Comparison of ENCODE assay signal across 9 cellular contexts in genomic region chr22:49855491-49855911, GRCh38. TPM values are rescaled to one million over a fixed set of nuclear protein-coding genes. Genes with fewer than 3 reads are reported as not detected.
DNase-seq lines count a peak whose midpoint lies in the region; ATAC-seq, FAIRE-seq and TF ChIP-seq lines count a peak whose summit lies in the region.
"Had no signal": no experiment of that assay in that cellular context is flagged by ENCODE, and none has a peak within 500 bp of the region (broad histone marks: within the 10 kb centered on the region; RNA-seq: fewer than 3 reads in every experiment).

No MANE protein-coding gene starts in this region.

- peak overlapping the region; percentile 94 for H3K4me3 Mint-ChIP-seq in CD8-positive, alpha-beta T cell
- H3K4me3 Mint-ChIP-seq in natural killer cell, result peak overlapping the region; percentile 97

- H3K36me3 Mint-ChIP-seq in CD8-positive, alpha-beta T cell, result peaks cover 3% of the 10 kb centered on the region
- no peaks in the 10 kb centered on the region for H3K36me3 Mint-ChIP-seq in natural killer cell

- no peaks in the 10 kb centered on the region for H3K9me3 Mint-ChIP-seq in CD8-positive, alpha-beta T cell
- no peaks in the 10 kb centered on the region for H3K9me3 Mint-ChIP-seq in natural killer cell

- no peak for ATAC-seq in CD8-positive, alpha-beta T cell
- no peak for ATAC-seq in natural killer cell
- no peak for ATAC-seq in GM18907 (IDR thresholded peaks at IDR 0.05; ENCODE audit: unreplicated experiment)
- no peak for ATAC-seq in GM21825 (IDR thresholded peaks at IDR 0.05; ENCODE audit: unreplicated experiment)
- ATAC-seq: activated CD4-positive, CD25-positive, alpha-beta regulatory T cell treated with anti-CD3 and anti-CD28 coated beads, Interleukin-2, amount 50 U/mL, for 24 hours had no signal

- POLR2A ChIA-PET in CD8-positive, alpha-beta T cell (lab: Charles Lee), result interaction anchor here (1.0 to 3.1 kb wide), 5 partner anchors 13 to 105 kb away, joined by 3 to 13 read pairs (median 4); partner anchors contain the start of gene PIM3

- H4K20me1 ChIP-seq in Loucy (ENCODE audit: insufficient read depth, low read length, poor library complexity, severe bottlenecking), result peaks cover 61% of the 10 kb centered on the region

- H3K27ac ChIP-seq in CD8-positive, alpha-beta T cell (ENCODE audit: low read depth, low read length), result peak overlapping the region; percentile 40

- H2AFZ ChIP-seq in Loucy (ENCODE audit: low read length), result no peak overlapping the region

- DNase-seq in CD8-positive, alpha-beta T cell, result no peak
- peak; percentile 13 for DNase-seq in bronchial epithelial cell (ENCODE audit: low read depth)
- DNase-seq in natural killer cell, result no peak
- no peak for DNase-seq in frontal cortex (ENCODE audit: low spot score in 2 of 2)
- no peak for DNase-seq in NK-92 (lab: John Stamatoyannopoulos, UW; ENCODE audit: unreplicated experiment)

- H3K27me3 Mint-ChIP-seq in CD8-positive, alpha-beta T cell (ENCODE audit: low read depth), result no peaks in the 10 kb centered on the region
- peaks cover 10 to 14% of the 10 kb centered on the region in 2 donors for H3K27me3 Mint-ChIP-seq in natural killer cell (ENCODE audit: low read depth in 2 of 2)

- CTCF ChIA-PET in CD8-positive, alpha-beta T cell (lab: Charles Lee), result interaction anchor here (0.7 to 1.2 kb wide), 3 partner anchors 13 to 137 kb away, joined by 3 read pairs; no protein-coding TSS in a partner anchor

- H3K9me2 ChIP-seq in Loucy (replicated peaks; ENCODE audit: low read depth, low read length), result no peaks in the 10 kb centered on the region

- H3K4me1 Mint-ChIP-seq in CD8-positive, alpha-beta T cell (ENCODE audit: low read depth), result peaks cover 56% of the 10 kb centered on the region
- peaks cover 31 to 47% of the 10 kb centered on the region in 2 donors for H3K4me1 Mint-ChIP-seq in natural killer cell

- intact Hi-C loops in CD8-positive, alpha-beta T cell (cut with DNase I, micrococcal nuclease), result loop anchor here in 1 of 2 experiments (2.0 kb wide), 1 partner anchor 15 kb away; no protein-coding TSS in a partner anchor
- intact Hi-C loops in natural killer cell (cut with micrococcal nuclease), result loop anchor here (2.0 to 10.0 kb wide), 2 partner anchors 13 to 59 kb away; partner anchors contain the start of genes ALG12 and CRELD2

- H3K4me1 ChIP-seq in CD8-positive, alpha-beta T cell (ENCODE audit: insufficient read depth, low read length), result peaks cover 37% of the 10 kb centered on the region
- H3K4me1 ChIP-seq in Loucy (ENCODE audit: insufficient read depth, low read length, poor library complexity, severe bottlenecking), result peaks cover 67% of the 10 kb centered on the region

- peak; percentile 72 for FAIRE-seq in bronchial epithelial cell (lab: Jason Lieb, UNC)
- no peak for FAIRE-seq in frontal cortex (lab: Jason Lieb, UNC)

- H3F3A ChIP-seq in Loucy (ENCODE audit: low read depth), result peaks cover 9% of the 10 kb centered on the region

- H3K27ac Mint-ChIP-seq in CD8-positive, alpha-beta T cell, result peak overlapping the region; percentile 63
- H3K27ac Mint-ChIP-seq in natural killer cell, result peak overlapping the region; percentile 90 to 92

- H3K79me2 ChIP-seq in Loucy (ENCODE audit: insufficient read depth, low read length), result peaks cover 77% of the 10 kb centered on the region

- H3K36me3 ChIP-seq in CD8-positive, alpha-beta T cell (ENCODE audit: insufficient read depth, low read length), result no peaks in the 10 kb centered on the region
- no peaks in the 10 kb centered on the region for H3K36me3 ChIP-seq in Loucy (ENCODE audit: insufficient read depth, low read length)
- H3K36me3 ChIP-seq in bronchial epithelial cell (ENCODE audit: control insufficient read depth, insufficient read depth, low read length), result peaks cover 2% of the 10 kb centered on the region

- peak overlapping the region; percentile 69 for H3K4me3 ChIP-seq in CD8-positive, alpha-beta T cell (ENCODE audit: low read depth, low read length)
- H3K4me3 ChIP-seq in Loucy (ENCODE audit: low read length, poor library complexity, severe bottlenecking), result peak overlapping the region; percentile 79
- peak overlapping the region; percentile 76 for H3K4me3 ChIP-seq in bronchial epithelial cell (ENCODE audit: low read depth, low read length)

- H3K4me2 ChIP-seq in Loucy (ENCODE audit: low read depth, low read length, poor library complexity, severe bottlenecking), result peak overlapping the region; percentile 90

- no peaks in the 10 kb centered on the region for H3K9me3 ChIP-seq in CD8-positive, alpha-beta T cell (ENCODE audit: low read length)
- H3K9me3 ChIP-seq in Loucy (ENCODE audit: insufficient read depth, low read depth, low read length), result no peaks in the 10 kb centered on the region

- no peaks in the 10 kb centered on the region for H3K27me3 ChIP-seq in CD8-positive, alpha-beta T cell (ENCODE audit: insufficient read depth, low read length)
- H3K27me3 ChIP-seq in Loucy (ENCODE audit: insufficient read depth, low read length, poor library complexity, severe bottlenecking) (no peaks in the 10 kb centered on the region), bronchial epithelial cell (ENCODE audit: control insufficient read depth, insufficient read depth, low read length) (no peaks in the 10 kb centered on the region)

- H3K9ac ChIP-seq in Loucy (ENCODE audit: low read depth, low read length, poor library complexity, severe bottlenecking), result peak overlapping the region; percentile 90

- TF ChIP-seq CTCF in CD8-positive, alpha-beta T cell (IDR thresholded peaks at IDR 0.05), result no peak
- TF ChIP-seq CTCF in Loucy (conservative IDR thresholded peaks at IDR 0.05; ENCODE audit: low read length) (no peak), bronchial epithelial cell (IDR thresholded peaks at IDR 0.05; ENCODE audit: insufficient read depth, low read length, severe bottlenecking) (no peak), natural killer cell (IDR thresholded peaks at IDR 0.05) (no peak)

RNA-seq across cellular contexts. Expression of gene ZBED4, which starts 1.9 kb away (rescaled TPM):
- total RNA-seq in CD8-positive, alpha-beta T cell, result 10 to 100 TPM; 16.2 to 16.6 TPM
- total RNA-seq in bronchial epithelial cell, result 14.0 and 15.7 TPM in 2 replicates
- 10 to 100 TPM; 21.1 to 24.5 (median 22.7) TPM for total RNA-seq in natural killer cell
- 23.2 TPM for total RNA-seq in frontal cortex

RNA-seq across cellular contexts. Expression of gene BRD1, which starts 27.8 kb away (rescaled TPM):
- 100 to 1,000 TPM; 159 to 167 TPM for total RNA-seq in CD8-positive, alpha-beta T cell
- total RNA-seq in bronchial epithelial cell (18.2 and 28.0 TPM in 2 replicates), natural killer cell (100 to 1,000 TPM; 126 to 154 (median 132) TPM), frontal cortex (50.1 TPM)
